ENCODE assay signal across 10 cellular contexts in genomic region chr11:6388747-6389146, GRCh38. TPM values are rescaled to one million over a fixed set of nuclear protein-coding genes. Genes with fewer than 3 reads are reported as not detected.
DNase-seq lines count a peak whose midpoint lies in the region; ATAC-seq and TF ChIP-seq lines count a peak whose summit lies in the region.
"Had no signal": no experiment of that assay in that cellular context is flagged by ENCODE, and none has a peak within 500 bp of the region (broad histone marks: within the 10 kb centered on the region; RNA-seq: fewer than 3 reads in every experiment).

No MANE protein-coding gene starts in this region.

- no peaks in the 10 kb centered on the region for H3K36me3 ChIP-seq in body of pancreas (replicated peaks in 1 of 2; ENCODE audit: insufficient read depth in 1 of 2, low read depth in 2 of 2)

- no peaks in the 10 kb centered on the region for H3K27me3 Mint-ChIP-seq in activated naive CD8-positive, alpha-beta T cell
- no peaks in the 10 kb centered on the region for H3K27me3 Mint-ChIP-seq in activated naive CD8-positive, alpha-beta T cell treated with anti-CD3 and anti-CD28 coated beads, Interleukin-2, amount 50 U/mL, for 24 hours
- H3K27me3 Mint-ChIP-seq in naive B cell, result no peaks in the 10 kb centered on the region
- no peaks in the 10 kb centered on the region for H3K27me3 Mint-ChIP-seq in type B pancreatic cell

- ATAC-seq in activated naive CD8-positive, alpha-beta T cell treated with anti-CD3 and anti-CD28 coated beads, Interleukin-2, amount 50 U/mL, for 24 hours, result no peak
- ATAC-seq in body of pancreas (no peak), naive B cell (ENCODE audit: low read depth in 2 of 2) (no peak), HG02981 (IDR thresholded peaks at IDR 0.05; ENCODE audit: unreplicated experiment) (no peak)

- no peak overlapping the region for H3K4me3 Mint-ChIP-seq in activated naive CD8-positive, alpha-beta T cell
- H3K4me3 Mint-ChIP-seq in activated naive CD8-positive, alpha-beta T cell treated with anti-CD3 and anti-CD28 coated beads, Interleukin-2, amount 50 U/mL, for 24 hours, result no peak overlapping the region
- H3K4me3 Mint-ChIP-seq in naive B cell (peak overlapping the region in 5 of 8 donors; percentile 39 to 94 (median 89)), type B pancreatic cell (peak overlapping the region; percentile 13)

- 96 to 97% methylated on average over 1 of the region's 1 CpG for WGBS in body of pancreas, 2 donors

- intact Hi-C loops in body of pancreas (cut with DNase I), result loop anchor here (10.0 kb wide), 1 partner anchor 96 kb away; the partner anchor contains the start of genes ARFIP2 and TIMM10B

- peaks cover 3% of the 10 kb centered on the region for H3K36me3 Mint-ChIP-seq in activated naive CD8-positive, alpha-beta T cell
- peaks cover 3% of the 10 kb centered on the region for H3K36me3 Mint-ChIP-seq in activated naive CD8-positive, alpha-beta T cell treated with anti-CD3 and anti-CD28 coated beads, Interleukin-2, amount 50 U/mL, for 24 hours (ENCODE audit: low read depth)
- H3K36me3 Mint-ChIP-seq in naive B cell, result peaks cover 0 to 10% of the 10 kb centered on the region in 2 donors
- no peaks in the 10 kb centered on the region for H3K36me3 Mint-ChIP-seq in type B pancreatic cell

- no peak for DNase-seq in activated naive CD8-positive, alpha-beta T cell treated with anti-CD3 and anti-CD28 coated beads, Interleukin-2, amount 50 U/mL, for 24 hours
- DNase-seq in body of pancreas, result no peak
- DNase-seq in naive B cell, result no peak
- DNase-seq in type B pancreatic cell (ENCODE audit: extremely low spot score, unreplicated experiment), result no peak
- DNase-seq in globus pallidus (ENCODE audit: low spot score), result no peak
- no peak for DNase-seq in NK-92 treated with Interleukin-12 subunit alpha and Interleukin-12 subunit beta, amount 100 ng/mL, for 24 hours (lab: John Stamatoyannopoulos, UW)
- DNase-seq: activated CD8-positive, alpha-beta memory T cell treated with anti-CD3 and anti-CD28 coated beads for 24 hours had no signal

- H3K27ac ChIP-seq in body of pancreas, result peak overlapping the region; percentile 93 to 97 (median 94)

- no peaks in the 10 kb centered on the region for H3K27me3 ChIP-seq in body of pancreas

- H3K4me1 Mint-ChIP-seq in activated naive CD8-positive, alpha-beta T cell (ENCODE audit: low read depth), result peaks cover 51% of the 10 kb centered on the region
- peaks cover 36% of the 10 kb centered on the region for H3K4me1 Mint-ChIP-seq in activated naive CD8-positive, alpha-beta T cell treated with anti-CD3 and anti-CD28 coated beads, Interleukin-2, amount 50 U/mL, for 24 hours
- H3K4me1 Mint-ChIP-seq in naive B cell (peaks cover 35 to 49% (median 47%) of the 10 kb centered on the region in 3 donors), type B pancreatic cell (ENCODE audit: unreplicated experiment) (peaks cover 32% of the 10 kb centered on the region)

- H3K4me1 ChIP-seq in body of pancreas, result peaks cover 41% of the 10 kb centered on the region

- no peak for TF ChIP-seq POLR2A in body of pancreas (IDR thresholded peaks at IDR 0.05)

- no peaks in the 10 kb centered on the region for H3K9me3 Mint-ChIP-seq in activated naive CD8-positive, alpha-beta T cell (ENCODE audit: low read depth)
- no peaks in the 10 kb centered on the region for H3K9me3 Mint-ChIP-seq in activated naive CD8-positive, alpha-beta T cell treated with anti-CD3 and anti-CD28 coated beads, Interleukin-2, amount 50 U/mL, for 24 hours
- no peaks in the 10 kb centered on the region for H3K9me3 Mint-ChIP-seq in naive B cell
- no peaks in the 10 kb centered on the region for H3K9me3 Mint-ChIP-seq in type B pancreatic cell

- no peaks in the 10 kb centered on the region for H3K9me3 ChIP-seq in body of pancreas

- H3K4me3 ChIP-seq in body of pancreas, result no peak overlapping the region

- H3K27ac Mint-ChIP-seq in activated naive CD8-positive, alpha-beta T cell, result peak overlapping the region; percentile 58
- no peak overlapping the region for H3K27ac Mint-ChIP-seq in activated naive CD8-positive, alpha-beta T cell treated with anti-CD3 and anti-CD28 coated beads, Interleukin-2, amount 50 U/mL, for 24 hours
- peak overlapping the region; percentile 99 to 100 (median 100) for H3K27ac Mint-ChIP-seq in naive B cell
- peak overlapping the region; percentile 25 for H3K27ac Mint-ChIP-seq in type B pancreatic cell

- no peak for TF ChIP-seq CTCF in body of pancreas (IDR thresholded peaks at IDR 0.05)
- no peak for TF ChIP-seq CTCF in type B pancreatic cell (conservative IDR thresholded peaks at IDR 0.05)

RNA-seq across cellular contexts. Expression of gene SMPD1, which starts 1.5 kb away (rescaled TPM):
- 10 to 100 TPM; 17.1 to 29.7 TPM for total RNA-seq in body of pancreas
- 10 to 100 TPM in 3 of 6 donors, 1 to 10 TPM in 3; 6.9 to 14.2 (median 9.9) TPM for polyA plus RNA-seq in naive B cell (ENCODE audit: low read depth in 6 of 6)
- 31.6 and 50.0 TPM in 2 replicates for total RNA-seq in type B pancreatic cell (ENCODE audit: low replicate concordance)

RNA-seq across cellular contexts. Expression of gene APBB1, which starts 30.1 kb away (rescaled TPM):
- total RNA-seq in body of pancreas (10 to 100 TPM; 25.4 to 48.5 TPM), type B pancreatic cell (ENCODE audit: low replicate concordance) (38.4 and 61.6 TPM in 2 replicates)
- polyA plus RNA-seq in naive B cell (ENCODE audit: low read depth in 6 of 6), result 10 to 100 TPM in 5 of 6 donors, 1 to 10 TPM in 1; 9.4 to 40.0 (median 28.0) TPM

RNA-seq across cellular contexts. Expression of gene HPX, which starts 52.0 kb away (rescaled TPM):
- total RNA-seq in body of pancreas (1 to 10 TPM in 1 of 2 donors, not detected in 1; 1.3 TPM), type B pancreatic cell (ENCODE audit: low replicate concordance) (1.5 and 1.9 TPM in 2 replicates)
- polyA plus RNA-seq in naive B cell (ENCODE audit: low read depth in 6 of 6), result under 1 TPM in 2 of 6 donors, not detected in 4; 0.19 to 0.95 TPM
- total RNA-seq: SK-MEL-5 had no signal

Comparison
In these comparisons a context has a peak if more than half of its experiments do, and no peak if none do; other contexts are left out.
1. H3K4me3 Mint-ChIP-seq: peak in naive B cell (5 of 8) and type B pancreatic cell (single experiment); none in activated naive CD8-positive, alpha-beta T cell (single experiment) and activated naive CD8-positive, alpha-beta T cell treated with anti-CD3 and anti-CD28 coated beads, Interleukin-2, amount 50 U/mL, for 24 hours (single experiment).